ENCODE assay signal across 17 cellular contexts in the genomic region with DNA sequence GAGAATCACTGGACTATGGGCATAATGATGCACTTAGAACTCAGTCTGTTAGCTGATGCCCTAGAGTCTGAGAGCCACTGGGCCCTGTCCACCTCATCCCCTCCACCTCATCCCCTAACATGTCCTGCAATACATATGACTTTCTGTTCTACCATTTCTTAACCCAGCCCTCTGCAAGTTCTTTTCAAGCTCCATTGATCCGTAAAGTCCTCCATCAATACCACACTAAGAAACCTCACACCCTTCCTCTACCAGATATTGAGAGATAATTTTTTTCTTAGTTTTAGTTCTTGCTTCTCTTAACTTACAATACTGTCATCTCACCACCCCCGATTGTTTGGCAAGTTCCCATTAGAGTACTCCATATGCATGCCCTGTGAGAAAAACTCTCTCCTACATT. TPM values are rescaled to one million over a fixed set of nuclear protein-coding genes. Genes with fewer than 3 reads are reported as not detected.
DNase-seq lines count a peak whose midpoint lies in the region; ATAC-seq lines count a peak whose summit lies in the region.
"Had no signal": no experiment of that assay in that cellular context is flagged by ENCODE, and none has a peak within 500 bp of the region (broad histone marks: within the 10 kb centered on the region; RNA-seq: fewer than 3 reads in every experiment).

No MANE protein-coding gene starts in this region.

- peaks cover 34 to 41% of the 10 kb centered on the region in 2 donors for H3K4me1 Mint-ChIP-seq in stimulated activated naive B cell treated with anti-CD40 and anti-IgM and Interleukin-4, amounts not matched to agents 10 μg/mL and 1 μg/mL and 100 μg/mL, for 72 hours
- H3K4me1 Mint-ChIP-seq in activated T-helper 2 cell treated with anti-CD3 and anti-CD28 coated beads, Interferon-gamma antibody, Interleukin-2, Interleukin-4, amounts not matched to agents 10 μg/mL and 5 μg/mL and 100 μg/mL, durations not matched to agents 14 hours and 24 hours and 36 hours (ENCODE audit: low read depth) = no peaks in the 10 kb centered on the region
- H3K4me1 Mint-ChIP-seq: activated naive CD4-positive, alpha-beta T cell treated with anti-CD3 and anti-CD28 coated beads, Interleukin-2, amount 50 U/mL, for 24 hours had no signal

- no peaks in the 10 kb centered on the region for H3K9me3 Mint-ChIP-seq in stimulated activated naive B cell treated with anti-CD40 and anti-IgM and Interleukin-4, amounts not matched to agents 10 μg/mL and 1 μg/mL and 100 μg/mL, for 72 hours
- H3K9me3 Mint-ChIP-seq in activated T-helper 2 cell treated with anti-CD3 and anti-CD28 coated beads, Interferon-gamma antibody, Interleukin-2, Interleukin-4, amounts not matched to agents 10 μg/mL and 5 μg/mL and 100 μg/mL, durations not matched to agents 14 hours and 24 hours and 36 hours = no peaks in the 10 kb centered on the region
- H3K9me3 Mint-ChIP-seq: activated naive CD4-positive, alpha-beta T cell treated with anti-CD3 and anti-CD28 coated beads, Interleukin-2, amount 50 U/mL, for 24 hours had no signal

- H3K36me3 Mint-ChIP-seq in stimulated activated naive B cell treated with anti-CD40 and anti-IgM and Interleukin-4, amounts not matched to agents 10 μg/mL and 1 μg/mL and 100 μg/mL, for 72 hours = peaks cover 0 to 2% of the 10 kb centered on the region in 2 donors
- no peaks in the 10 kb centered on the region for H3K36me3 Mint-ChIP-seq in activated T-helper 2 cell treated with anti-CD3 and anti-CD28 coated beads, Interferon-gamma antibody, Interleukin-2, Interleukin-4, amounts not matched to agents 10 μg/mL and 5 μg/mL and 100 μg/mL, durations not matched to agents 14 hours and 24 hours and 36 hours (ENCODE audit: low read depth)
- H3K36me3 Mint-ChIP-seq: activated naive CD4-positive, alpha-beta T cell treated with anti-CD3 and anti-CD28 coated beads, Interleukin-2, amount 50 U/mL, for 24 hours; CD4-positive, CD25-positive, alpha-beta regulatory T cell had no signal

- ATAC-seq in GM18909 (IDR thresholded peaks at IDR 0.05; ENCODE audit: poor library complexity, unreplicated experiment) (peak; percentile 69), GM21737 (IDR thresholded peaks at IDR 0.05; ENCODE audit: unreplicated experiment) (peak; percentile 63), HG03135 (IDR thresholded peaks at IDR 0.05; ENCODE audit: unreplicated experiment) (peak; percentile 61), HG03521 (IDR thresholded peaks at IDR 0.05; ENCODE audit: unreplicated experiment) (no peak)
- peak; percentile 71 for ATAC-seq in stimulated activated naive B cell treated with anti-CD40 and anti-IgM and Interleukin-4, amounts not matched to agents 10 μg/mL and 1 μg/mL and 100 μg/mL, for 72 hours (replicated peaks)

- H3K27me3 Mint-ChIP-seq in stimulated activated naive B cell treated with anti-CD40 and anti-IgM and Interleukin-4, amounts not matched to agents 10 μg/mL and 1 μg/mL and 100 μg/mL, for 72 hours = no peaks in the 10 kb centered on the region
- H3K27me3 Mint-ChIP-seq in activated T-helper 2 cell treated with anti-CD3 and anti-CD28 coated beads, Interferon-gamma antibody, Interleukin-2, Interleukin-4, amounts not matched to agents 10 μg/mL and 5 μg/mL and 100 μg/mL, durations not matched to agents 14 hours and 24 hours and 36 hours (ENCODE audit: low read depth) = peaks cover 2% of the 10 kb centered on the region

- intact Hi-C loops in activated T-helper 2 cell treated with anti-CD3 and anti-CD28 coated beads, Interferon-gamma antibody, Interleukin-2, Interleukin-4, amounts not matched to agents 10 μg/mL and 5 μg/mL and 100 μg/mL, durations not matched to agents 14 hours and 24 hours and 36 hours (cut with micrococcal nuclease) = no loop called here

- no peak for DNase-seq in stimulated activated naive B cell treated with anti-CD40 and anti-IgM and Interleukin-4, amounts not matched to agents 10 μg/mL and 1 μg/mL and 100 μg/mL, for 72 hours
- DNase-seq in activated T-helper 2 cell treated with anti-CD3 and anti-CD28 coated beads, Interferon-gamma antibody, Interleukin-2, Interleukin-4, amounts not matched to agents 10 μg/mL and 5 μg/mL and 100 μg/mL, durations not matched to agents 14 hours and 24 hours and 36 hours (ENCODE audit: low spot score) = no peak
- DNase-seq in NCI-H187 (lab: John Stamatoyannopoulos, UW) = no peak
- DNase-seq: CD4-positive, CD25-positive, alpha-beta regulatory T cell; EL; HCEC 1CT; MG63; NCI-H2107; occipital lobe had no signal

- no peak overlapping the region for H3K27ac Mint-ChIP-seq in stimulated activated naive B cell treated with anti-CD40 and anti-IgM and Interleukin-4, amounts not matched to agents 10 μg/mL and 1 μg/mL and 100 μg/mL, for 72 hours
- no peak overlapping the region for H3K27ac Mint-ChIP-seq in activated T-helper 2 cell treated with anti-CD3 and anti-CD28 coated beads, Interferon-gamma antibody, Interleukin-2, Interleukin-4, amounts not matched to agents 10 μg/mL and 5 μg/mL and 100 μg/mL, durations not matched to agents 14 hours and 24 hours and 36 hours
- H3K27ac Mint-ChIP-seq: activated naive CD4-positive, alpha-beta T cell treated with anti-CD3 and anti-CD28 coated beads, Interleukin-2, amount 50 U/mL, for 24 hours had no signal

- H3K4me3 Mint-ChIP-seq in stimulated activated naive B cell treated with anti-CD40 and anti-IgM and Interleukin-4, amounts not matched to agents 10 μg/mL and 1 μg/mL and 100 μg/mL, for 72 hours = no peak overlapping the region
- H3K4me3 Mint-ChIP-seq in activated T-helper 2 cell treated with anti-CD3 and anti-CD28 coated beads, Interferon-gamma antibody, Interleukin-2, Interleukin-4, amounts not matched to agents 10 μg/mL and 5 μg/mL and 100 μg/mL, durations not matched to agents 14 hours and 24 hours and 36 hours (ENCODE audit: low read depth) = no peak overlapping the region
- H3K4me3 Mint-ChIP-seq: activated naive CD4-positive, alpha-beta T cell treated with anti-CD3 and anti-CD28 coated beads, Interleukin-2, amount 50 U/mL, for 24 hours; CD4-positive, CD25-positive, alpha-beta regulatory T cell had no signal

RNA-seq across cellular contexts. Expression of gene FCRL4, which starts 22.1 kb away (rescaled TPM):
- total RNA-seq in activated T-helper 2 cell treated with anti-CD3 and anti-CD28 coated beads, Interferon-gamma antibody, Interleukin-2, Interleukin-4, amounts not matched to agents 10 μg/mL and 5 μg/mL and 100 μg/mL, durations not matched to agents 14 hours and 24 hours and 36 hours = not detected in 2 replicates
- total RNA-seq: cardiac muscle cell; CD4-positive, CD25-positive, alpha-beta regulatory T cell; HT-29; mesenteric fat pad; occipital lobe had no signal

RNA-seq across cellular contexts. Expression of gene FCRL5, which starts 23.4 kb away (rescaled TPM):
- total RNA-seq in activated T-helper 2 cell treated with anti-CD3 and anti-CD28 coated beads, Interferon-gamma antibody, Interleukin-2, Interleukin-4, amounts not matched to agents 10 μg/mL and 5 μg/mL and 100 μg/mL, durations not matched to agents 14 hours and 24 hours and 36 hours = not detected in 2 replicates
- total RNA-seq: cardiac muscle cell, HT-29, occipital lobe had no signal
